In genomic region chr12:67760586-67761275, GRCh38 we compare ENCODE assay signal across 18 cellular contexts.
"Had no signal": no experiment of that assay in that cellular context is flagged by ENCODE, and none has a peak within 500 bp of the region (broad histone marks: within the 10 kb centered on the region; RNA-seq: fewer than 3 reads in every experiment).

No MANE protein-coding gene starts in this region.

- H3K9me3 Mint-ChIP-seq: natural killer cell treated with Interleukin-12 subunit alpha and Interleukin-12 subunit beta and Interleukin-15 and Interleukin-18, amount 100 ng/mL, for 72 hours; T-cell had no signal

- H3K4me1 ChIP-seq: breast epithelium, left lung, psoas muscle, upper lobe of right lung had no signal

- H3K27me3 ChIP-seq: breast epithelium, left lung, right lobe of liver, upper lobe of right lung had no signal

- H3K4me3 Mint-ChIP-seq: natural killer cell treated with Interleukin-12 subunit alpha and Interleukin-12 subunit beta and Interleukin-15 and Interleukin-18, amount 100 ng/mL, for 72 hours; T-cell had no signal

- H3K36me3 Mint-ChIP-seq: natural killer cell treated with Interleukin-12 subunit alpha and Interleukin-12 subunit beta and Interleukin-15 and Interleukin-18, amount 100 ng/mL, for 72 hours; T-cell had no signal

- H3K9me3 ChIP-seq: breast epithelium, left lung, psoas muscle, right lobe of liver, thoracic aorta, upper lobe of right lung had no signal

- H3K36me3 ChIP-seq: breast epithelium, left lung, right lobe of liver, thoracic aorta, upper lobe of right lung had no signal

- H3K27ac ChIP-seq: breast epithelium, left lung, psoas muscle, right lobe of liver, SK-N-MC, thoracic aorta, upper lobe of right lung had no signal

- FAIRE-seq: kidney had no signal

- DNase-seq: activated CD4-positive, alpha-beta T cell treated with anti-CD3 and anti-CD28 coated beads, Interleukin-2, amount 50 U/mL, for 4 hours; activated CD4-positive, CD25-positive, alpha-beta regulatory T cell treated with anti-CD3 and anti-CD28 coated beads, Interleukin-2, amount 50 U/mL, for 72 hours; activated effector memory CD4-positive, alpha-beta T cell treated with Interleukin-2 at 50 U/mL for 16 hours; aorta; dermis blood vessel endothelial cell; hippocampal formation; kidney; left lung; mammary epithelial cell; psoas muscle; right lobe of liver; T-cell; T-helper 9 cell; upper lobe of right lung had no signal

- H3K4me3 ChIP-seq: breast epithelium, left lung, psoas muscle, right lobe of liver, SK-N-MC, thoracic aorta, upper lobe of right lung had no signal

- H3K27ac Mint-ChIP-seq: natural killer cell treated with Interleukin-12 subunit alpha and Interleukin-12 subunit beta and Interleukin-15 and Interleukin-18, amount 100 ng/mL, for 72 hours; T-cell had no signal

- H3K27me3 Mint-ChIP-seq: T-cell had no signal
